ENCODE assay signal across 10 cellular contexts in the genomic region with DNA sequence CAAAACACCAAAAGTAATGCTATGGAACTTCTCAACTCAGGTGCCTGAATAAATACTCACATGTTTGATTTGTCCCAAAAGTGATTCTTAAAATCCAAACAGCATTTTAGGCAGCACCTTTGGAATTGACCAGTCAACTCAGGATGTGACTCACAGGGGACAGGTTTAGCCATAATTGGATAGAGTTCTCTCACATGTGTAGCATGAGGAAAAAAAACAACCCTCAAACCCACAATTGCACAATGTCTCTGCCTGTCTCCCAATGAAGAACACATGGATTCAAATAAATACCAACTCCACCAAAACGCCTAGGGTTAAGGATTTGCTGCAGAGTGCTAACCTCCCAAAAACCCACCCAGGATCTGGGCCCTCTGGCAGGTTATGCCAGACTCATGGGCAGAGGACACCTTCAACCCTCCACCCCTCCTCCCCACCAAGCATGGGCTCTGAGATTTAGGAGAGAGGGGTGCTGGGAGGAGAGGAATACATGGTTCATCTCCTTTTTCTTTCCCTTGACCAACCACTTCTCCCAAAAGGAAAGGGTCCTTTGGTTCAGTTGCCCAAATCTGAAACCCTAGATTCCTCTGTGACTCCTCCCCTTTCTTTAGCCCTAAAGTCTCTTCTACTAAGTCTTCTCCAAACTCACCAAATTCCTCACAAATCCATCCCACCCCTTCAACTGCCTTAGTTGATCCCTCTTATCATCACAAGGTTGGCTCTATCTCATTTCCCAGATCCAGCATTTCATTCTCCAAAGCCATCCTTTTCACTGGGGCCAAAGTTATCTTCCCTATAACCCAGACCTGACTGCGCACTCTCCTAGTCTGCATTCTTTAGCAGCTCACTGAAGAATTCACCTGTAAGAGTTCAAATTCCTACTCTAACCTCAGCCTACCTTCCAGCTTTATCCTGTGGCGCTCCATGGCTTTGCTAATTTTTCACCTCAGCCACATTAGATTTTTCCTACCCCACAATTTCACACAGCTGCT. TPM values are rescaled to one million over a fixed set of nuclear protein-coding genes. Genes with fewer than 3 reads are reported as not detected.
A peak's percentile ranks its signal among the peaks of the same experiment; 100 is the strongest.
DNase-seq lines count a peak whose midpoint lies in the region; ATAC-seq and TF ChIP-seq lines count a peak whose summit lies in the region.
"Had no signal": no experiment of that assay in that cellular context is flagged by ENCODE, and none has a peak within 500 bp of the region (broad histone marks: within the 10 kb centered on the region; RNA-seq: fewer than 3 reads in every experiment).

No MANE protein-coding gene starts in this region.

- H3K4me2 ChIP-seq in PC-9 (peak overlapping the region; percentile 55), fibroblast of lung (ENCODE audit: extremely low read depth, insufficient read depth, low read length) (peak overlapping the region; percentile 26)

- H3K9ac ChIP-seq in fibroblast of lung (ENCODE audit: insufficient read depth, low read length): no peak overlapping the region

- peak; percentile 29 for ATAC-seq in stimulated activated naive CD8-positive, alpha-beta T cell treated with anti-CD3 and anti-CD28 coated beads, Interleukin-15, Interleukin-2, amounts not matched to agents 100 U/mL and 50 U/mL, for 24 hours
- no peak for ATAC-seq in HG02610 (IDR thresholded peaks at IDR 0.05; ENCODE audit: unreplicated experiment)
- ATAC-seq in GM21825 (IDR thresholded peaks at IDR 0.05; ENCODE audit: unreplicated experiment): no peak

- H3K27me3 ChIP-seq in PC-9 (ENCODE audit: insufficient read depth, low read depth) (no peaks in the 10 kb centered on the region), fibroblast of lung (ENCODE audit: control insufficient read depth, insufficient read depth, low read length) (no peaks in the 10 kb centered on the region)

- H3K4me3 ChIP-seq in PC-9 (no peak overlapping the region), fibroblast of lung (replicated peaks in 1 of 4; ENCODE audit: control extremely low read depth in 1 of 4, insufficient read depth in 1 of 4, low read depth in 3 of 4, low read length in 4 of 4) (no peak overlapping the region)

- no TSS peak for BruUV-seq in PC-9 (replicated peaks; lab: Mats Ljungman, UMichigan)

- TF ChIP-seq CTCF in PC-9 (conservative IDR thresholded peaks at IDR 0.05) (no peak), fibroblast of lung (conservative IDR thresholded peaks at IDR 0.05 in 1 of 2, IDR thresholded peaks at IDR 0.05 in 1 of 2; ENCODE audit: low read depth in 1 of 2, low read length in 2 of 2) (no peak)

- H2AFZ ChIP-seq in PC-9: no peak overlapping the region
- no peak overlapping the region for H2AFZ ChIP-seq in fibroblast of lung (ENCODE audit: low read length)

- CTCF ChIA-PET in PC-9 (lab: Charles Lee): interaction anchor here (0.5 to 0.7 kb wide), 2 partner anchors 13 to 135 kb away, joined by 7 to 9 read pairs; no protein-coding TSS in a partner anchor

- no peaks in the 10 kb centered on the region for H3K9me2 ChIP-seq in PC-9 (ENCODE audit: insufficient read depth)

- H3K36me3 ChIP-seq in PC-9 (ENCODE audit: low read depth) (no peaks in the 10 kb centered on the region), fibroblast of lung (ENCODE audit: control insufficient read depth, insufficient read depth, low read length) (no peaks in the 10 kb centered on the region)

- H3F3A ChIP-seq in PC-9 (ENCODE audit: insufficient read depth, low read depth): peaks cover 27% of the 10 kb centered on the region

- H3K79me2 ChIP-seq in PC-9 (ENCODE audit: low read depth) (peaks cover 100% of the 10 kb centered on the region), fibroblast of lung (ENCODE audit: control insufficient read depth, insufficient read depth, low read length) (peaks cover 88% of the 10 kb centered on the region)

- POLR2A ChIA-PET in PC-9 (lab: Charles Lee; ENCODE audit: unreplicated experiment): interaction anchor here (0.5 kb wide), 1 partner anchor 18 kb away, joined by 5 read pairs; no protein-coding TSS in a partner anchor

- H3K4me1 ChIP-seq in PC-9 (replicated peaks; ENCODE audit: insufficient read depth): peaks cover 70% of the 10 kb centered on the region
- H3K4me1 ChIP-seq in fibroblast of lung (ENCODE audit: control insufficient read depth, extremely low read depth, insufficient read depth, low read length): peaks cover 12% of the 10 kb centered on the region

- H3K9me3 ChIP-seq in PC-9 (ENCODE audit: insufficient read depth, low read depth) (no peaks in the 10 kb centered on the region), fibroblast of lung (ENCODE audit: control insufficient read depth, insufficient read depth, low read depth, low read length) (no peaks in the 10 kb centered on the region)

- peaks cover 11% of the 10 kb centered on the region; the same call in 1 of the 2 replicates for H4K20me1 ChIP-seq in PC-9 (ENCODE audit: insufficient read depth)
- no peaks in the 10 kb centered on the region for H4K20me1 ChIP-seq in fibroblast of lung (ENCODE audit: control insufficient read depth, extremely low read depth, insufficient read depth, low read length)

- peak; percentile 57 for DNase-seq in SKM-1 treated with dmso at 0.1 percent for 144 hours (lab: John Stamatoyannopoulos, UW; ENCODE audit: unreplicated experiment)
- DNase-seq in SKM-1 (lab: John Stamatoyannopoulos, UW; ENCODE audit: unreplicated experiment): no peak
- peak; percentile 37 to 82 for DNase-seq in PC-9
- DNase-seq in fibroblast of lung (ENCODE audit: low read depth in 2 of 2): peak; percentile 90 to 92
- DNase-seq in stimulated activated naive CD8-positive, alpha-beta T cell treated with anti-CD3 and anti-CD28 coated beads, Interleukin-15, Interleukin-2, amounts not matched to agents 100 U/mL and 50 U/mL, for 24 hours: no peak
- no peak for DNase-seq in amygdala (lab: John Stamatoyannopoulos, UW)
- DNase-seq: stimulated activated CD8-positive, alpha-beta memory T cell treated with anti-CD3 and anti-CD28 coated beads, Interleukin-4, amount 100 ng/mL, for 48 hours had no signal

- H3K27ac ChIP-seq in PC-9 (peak overlapping the region; percentile 56), fibroblast of lung (ENCODE audit: insufficient read depth, low read length) (no peak overlapping the region)
- H3K27ac ChIP-seq: C4-2B had no signal

- intact Hi-C loops in PC-9 (cut with micrococcal nuclease; ENCODE audit: unreplicated experiment): loop anchor here (1.0 kb wide), 1 partner anchor 8 kb away; no protein-coding TSS in a partner anchor

RNA-seq across cellular contexts. Expression of a gene that starts 7.7 kb away (rescaled TPM):
- total RNA-seq in PC-9 (2021): 74.6 and 93.7 TPM in 2 replicates
- total RNA-seq in fibroblast of lung: 102 and 112 TPM in 2 replicates
- polyA plus RNA-seq in fibroblast of lung: 40.5 and 60.6 TPM in 2 replicates
- polyA plus RNA-seq in fibroblast of lung (2012): 37.6 and 49.6 TPM in 2 replicates
- polyA minus RNA-seq in fibroblast of lung (ENCODE audit: low replicate concordance): 31.1 and 42.1 TPM in 2 replicates

Comparison
In these comparisons a context has a peak if more than half of its experiments do, and no peak if none do; other contexts are left out.
1. DNase-seq: peak in SKM-1 treated with dmso at 0.1 percent for 144 hours (single experiment), PC-9 (2 of 2) and fibroblast of lung (2 of 2); none in SKM-1 (single experiment), stimulated activated naive CD8-positive, alpha-beta T cell treated with anti-CD3 and anti-CD28 coated beads, Interleukin-15, Interleukin-2, amounts not matched to agents 100 U/mL and 50 U/mL, for 24 hours (single experiment) and amygdala (0 of 56).